In the genomic region with DNA sequence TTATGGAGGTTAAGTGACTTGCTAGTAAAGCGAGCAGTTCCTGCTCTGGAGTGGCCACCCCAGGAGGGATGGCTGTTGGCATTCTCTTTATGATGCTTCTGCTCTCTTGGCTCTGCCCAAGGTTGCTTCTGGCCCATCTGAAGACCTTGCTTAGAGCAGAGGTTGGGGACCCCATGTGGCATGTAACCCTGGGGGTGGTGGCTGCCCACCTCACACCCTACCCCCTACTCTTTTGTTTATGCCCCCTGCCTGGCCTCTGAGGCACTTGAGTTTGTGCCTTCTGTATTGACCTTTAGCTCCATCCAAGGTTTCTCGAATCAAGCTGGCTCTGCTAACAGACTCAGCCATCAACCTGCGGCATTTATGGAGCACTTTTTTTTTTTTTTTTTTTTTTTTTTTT, we compare ENCODE assay signal across 1 cellular context.
A peak's percentile ranks its signal among the peaks of the same experiment; 100 is the strongest.
TF ChIP-seq lines count a peak whose summit lies in the region.

No MANE protein-coding gene starts in this region.

TF ChIP-seq in HEK293, 187 proteins besides CTCF, POLR2A, EP300 and RAD21 (continued from another document):
- TF ChIP-seq ZNF221 (tag by site-specific recombination; IDR thresholded peaks at IDR 0.05; ENCODE audit: borderline replicate concordance) (no peak), ZNF266 (tag by site-specific recombination; IDR thresholded peaks at IDR 0.05; ENCODE audit: low read depth) (no peak), ZNF610 (tag by site-specific recombination; IDR thresholded peaks at IDR 0.05; ENCODE audit: borderline replicate concordance) (no peak), FEZF1 (tag by site-specific recombination; IDR thresholded peaks at IDR 0.05) (peak; percentile 32; the same call in 1 of the 2 replicates), ZNF501 (tag by site-specific recombination; IDR thresholded peaks at IDR 0.05) (no peak), ZNF184 (tag by site-specific recombination; IDR thresholded peaks at IDR 0.05) (no peak), GLIS1 (tag by site-specific recombination; IDR thresholded peaks at IDR 0.05) (peak; percentile 51; the same call in 1 of the 2 replicates), ZNF510 (tag by site-specific recombination; IDR thresholded peaks at IDR 0.05; ENCODE audit: insufficient replicate concordance) (no peak), OSR2 (tag by site-specific recombination; IDR thresholded peaks at IDR 0.05) (no peak), ZNF48 (tag by site-specific recombination; IDR thresholded peaks at IDR 0.05) (no peak), ZIC2 (tag by site-specific recombination; IDR thresholded peaks at IDR 0.05) (peak; percentile 61), GLIS2 (tag by site-specific recombination; IDR thresholded peaks at IDR 0.05) (no peak), ZNF530 (tag by site-specific recombination; IDR thresholded peaks at IDR 0.05; ENCODE audit: low read depth) (no peak), ZNF626 (tag by site-specific recombination; IDR thresholded peaks at IDR 0.05) (no peak)
- TF ChIP-seq, protein P1, sequence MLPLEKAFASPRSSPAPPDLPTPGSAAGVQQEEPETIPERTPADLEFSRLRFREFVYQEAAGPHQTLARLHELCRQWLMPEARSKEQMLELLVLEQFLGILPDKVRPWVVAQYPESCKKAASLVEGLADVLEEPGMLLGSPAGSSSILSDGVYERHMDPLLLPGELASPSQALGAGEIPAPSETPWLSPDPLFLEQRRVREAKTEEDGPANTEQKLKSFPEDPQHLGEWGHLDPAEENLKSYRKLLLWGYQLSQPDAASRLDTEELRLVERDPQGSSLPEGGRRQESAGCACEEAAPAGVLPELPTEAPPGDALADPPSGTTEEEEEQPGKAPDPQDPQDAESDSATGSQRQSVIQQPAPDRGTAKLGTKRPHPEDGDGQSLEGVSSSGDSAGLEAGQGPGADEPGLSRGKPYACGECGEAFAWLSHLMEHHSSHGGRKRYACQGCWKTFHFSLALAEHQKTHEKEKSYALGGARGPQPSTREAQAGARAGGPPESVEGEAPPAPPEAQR (tag by site-specific recombination; IDR thresholded peaks at IDR 0.05) = no peak
- TF ChIP-seq, protein P2, sequence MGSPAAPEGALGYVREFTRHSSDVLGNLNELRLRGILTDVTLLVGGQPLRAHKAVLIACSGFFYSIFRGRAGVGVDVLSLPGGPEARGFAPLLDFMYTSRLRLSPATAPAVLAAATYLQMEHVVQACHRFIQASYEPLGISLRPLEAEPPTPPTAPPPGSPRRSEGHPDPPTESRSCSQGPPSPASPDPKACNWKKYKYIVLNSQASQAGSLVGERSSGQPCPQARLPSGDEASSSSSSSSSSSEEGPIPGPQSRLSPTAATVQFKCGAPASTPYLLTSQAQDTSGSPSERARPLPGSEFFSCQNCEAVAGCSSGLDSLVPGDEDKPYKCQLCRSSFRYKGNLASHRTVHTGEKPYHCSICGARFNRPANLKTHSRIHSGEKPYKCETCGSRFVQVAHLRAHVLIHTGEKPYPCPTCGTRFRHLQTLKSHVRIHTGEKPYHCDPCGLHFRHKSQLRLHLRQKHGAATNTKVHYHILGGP (tag by site-specific recombination; IDR thresholded peaks at IDR 0.05) = no peak
- TF ChIP-seq, protein P3, sequence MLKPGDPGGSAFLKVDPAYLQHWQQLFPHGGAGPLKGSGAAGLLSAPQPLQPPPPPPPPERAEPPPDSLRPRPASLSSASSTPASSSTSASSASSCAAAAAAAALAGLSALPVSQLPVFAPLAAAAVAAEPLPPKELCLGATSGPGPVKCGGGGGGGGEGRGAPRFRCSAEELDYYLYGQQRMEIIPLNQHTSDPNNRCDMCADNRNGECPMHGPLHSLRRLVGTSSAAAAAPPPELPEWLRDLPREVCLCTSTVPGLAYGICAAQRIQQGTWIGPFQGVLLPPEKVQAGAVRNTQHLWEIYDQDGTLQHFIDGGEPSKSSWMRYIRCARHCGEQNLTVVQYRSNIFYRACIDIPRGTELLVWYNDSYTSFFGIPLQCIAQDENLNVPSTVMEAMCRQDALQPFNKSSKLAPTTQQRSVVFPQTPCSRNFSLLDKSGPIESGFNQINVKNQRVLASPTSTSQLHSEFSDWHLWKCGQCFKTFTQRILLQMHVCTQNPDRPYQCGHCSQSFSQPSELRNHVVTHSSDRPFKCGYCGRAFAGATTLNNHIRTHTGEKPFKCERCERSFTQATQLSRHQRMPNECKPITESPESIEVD (tag by site-specific recombination; IDR thresholded peaks at IDR 0.05) = no peak
